11 cellular contexts compared by ENCODE assay signal in the genomic region with DNA sequence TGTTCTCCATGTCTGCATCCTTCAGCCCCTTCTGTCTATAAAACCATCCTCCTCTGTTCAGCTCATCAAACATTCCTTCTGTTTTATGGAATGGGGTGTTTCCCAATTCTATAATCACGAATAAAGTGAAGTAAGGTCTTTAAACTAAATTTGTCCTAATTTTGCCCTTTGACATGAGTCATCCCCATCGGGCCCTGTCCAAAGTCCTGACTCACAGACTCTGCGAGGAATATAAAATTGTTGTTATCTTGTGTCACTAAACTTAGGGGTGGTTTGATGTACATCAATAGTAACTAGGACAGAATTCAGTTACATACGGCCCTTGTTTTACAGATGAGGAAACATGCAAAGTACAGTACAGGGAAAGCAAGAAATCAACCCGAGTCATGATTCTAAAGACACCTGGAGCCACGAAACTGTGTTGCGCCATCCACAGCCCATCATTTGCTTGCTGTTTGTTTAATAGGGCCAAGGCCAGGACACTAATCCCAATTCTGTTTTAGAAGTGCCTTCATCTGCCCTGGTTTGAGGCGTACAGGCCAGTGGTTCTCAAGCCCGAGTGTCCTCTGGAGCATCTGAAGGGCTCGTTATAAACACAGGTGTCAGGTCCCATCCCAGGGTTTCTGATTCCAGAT. TPM values are rescaled to one million over a fixed set of nuclear protein-coding genes. Genes with fewer than 3 reads are reported as not detected.
DNase-seq lines count a peak whose midpoint lies in the region; ATAC-seq and TF ChIP-seq lines count a peak whose summit lies in the region.
"Had no signal": no experiment of that assay in that cellular context is flagged by ENCODE, and none has a peak within 500 bp of the region (broad histone marks: within the 10 kb centered on the region; RNA-seq: fewer than 3 reads in every experiment).

No MANE protein-coding gene starts in this region.

- H3K36me3 Mint-ChIP-seq in naive thymus-derived CD8-positive, alpha-beta T cell, result peaks cover 0 to 8% (median 0%) of the 10 kb centered on the region in 3 donors

- H4K20me1 ChIP-seq in BLaER1, result peaks cover 68% of the 10 kb centered on the region

- H3K36me3 ChIP-seq in BLaER1 (peaks cover 22% of the 10 kb centered on the region), duodenal mucosa (ENCODE audit: control insufficient read depth in 1 of 2, insufficient read depth in 2 of 2, low read length in 2 of 2) (peaks cover 7 to 8% of the 10 kb centered on the region in 2 donors), WERI-Rb-1 (no peaks in the 10 kb centered on the region)

- no peaks in the 10 kb centered on the region for H3K9me3 Mint-ChIP-seq in naive thymus-derived CD8-positive, alpha-beta T cell

- peaks cover 36 to 78% (median 73%) of the 10 kb centered on the region in 4 donors for H3K4me1 Mint-ChIP-seq in naive thymus-derived CD8-positive, alpha-beta T cell

- H3K27me3 ChIP-seq in BLaER1, result no peaks in the 10 kb centered on the region
- H3K27me3 ChIP-seq in duodenal mucosa (ENCODE audit: control insufficient read depth in 1 of 2, insufficient read depth in 2 of 2, low read length in 2 of 2), result no peaks in the 10 kb centered on the region
- no peaks in the 10 kb centered on the region for H3K27me3 ChIP-seq in WERI-Rb-1 (ENCODE audit: insufficient read depth, low read depth, severe bottlenecking)

- POLR2A ChIA-PET in naive thymus-derived CD8-positive, alpha-beta T cell (lab: Charles Lee), result interaction anchor here (4.8 kb wide), 1 partner anchor 61 kb away, joined by 83 read pairs; the partner anchor contains the start of gene APMAP

- H3K4me2 ChIP-seq in BLaER1, result peak overlapping the region; percentile 97

- no peak overlapping the region for H3K9ac ChIP-seq in BLaER1
- H3K9ac ChIP-seq in duodenal mucosa (ENCODE audit: low read depth in 1 of 2, low read length in 2 of 2), result peak overlapping the region in 1 of 2 donors; percentile 5

- H3K27me3 Mint-ChIP-seq in naive thymus-derived CD8-positive, alpha-beta T cell, result no peaks in the 10 kb centered on the region

- H3K4me3 ChIP-seq in BLaER1, result no peak overlapping the region
- peak overlapping the region; percentile 86 to 88 for H3K4me3 ChIP-seq in duodenal mucosa (ENCODE audit: low read depth in 1 of 2, low read length in 2 of 2)
- H3K4me3 ChIP-seq in WERI-Rb-1 (ENCODE audit: low read depth, low read length), result no peak overlapping the region

- peak overlapping the region; percentile 36 to 93 (median 87) for H3K4me3 Mint-ChIP-seq in naive thymus-derived CD8-positive, alpha-beta T cell

- peaks cover 86% of the 10 kb centered on the region for H3K4me1 ChIP-seq in BLaER1
- peaks cover 66 to 72% of the 10 kb centered on the region in 2 donors for H3K4me1 ChIP-seq in duodenal mucosa (ENCODE audit: control insufficient read depth in 1 of 2, insufficient read depth in 2 of 2, low read length in 2 of 2)

- peak; percentile 55 for DNase-seq in M059J (ENCODE audit: low read depth)
- DNase-seq in naive thymus-derived CD8-positive, alpha-beta T cell, result peak in 1 of 10 donors; percentile 13
- DNase-seq in WERI-Rb-1, result no peak
- DNase-seq in GM19240 (ENCODE audit: insufficient read length, low spot score), result no peak
- no peak for DNase-seq in activated CD4-positive, alpha-beta T cell treated with anti-CD3 and anti-CD28 coated beads for 48 hours
- DNase-seq: activated CD4-positive, alpha-beta T cell treated with anti-CD3 and anti-CD28 coated beads for 1 hour; DMS79 had no signal

- H3K27ac ChIP-seq in BLaER1 (no peak overlapping the region), duodenal mucosa (ENCODE audit: low read depth, low read length) (peak overlapping the region; percentile 26), WERI-Rb-1 (no peak overlapping the region)

- peak overlapping the region; percentile 71 to 96 (median 91) for H3K27ac Mint-ChIP-seq in naive thymus-derived CD8-positive, alpha-beta T cell

- TF ChIP-seq CTCF in WERI-Rb-1 (IDR thresholded peaks at IDR 0.05; ENCODE audit: low read depth, low read length), result no peak

- H3K9me3 ChIP-seq in BLaER1 (no peaks in the 10 kb centered on the region), duodenal mucosa (ENCODE audit: control insufficient read depth in 1 of 2, low read length in 2 of 2) (no peaks in the 10 kb centered on the region), WERI-Rb-1 (ENCODE audit: severe bottlenecking) (no peaks in the 10 kb centered on the region)

- ATAC-seq in naive thymus-derived CD8-positive, alpha-beta T cell, result no peak
- no peak for ATAC-seq in GM19463 (IDR thresholded peaks at IDR 0.05; ENCODE audit: unreplicated experiment)

RNA-seq across cellular contexts. Expression of gene ACSS1, which starts 2.8 kb away (rescaled TPM):
- total RNA-seq in M059J (2014; rRNA removed; shearing (Covaris generic)), result 0.17 and 0.32 TPM in 2 replicates
- 10 to 100 TPM; 56.7 to 57.8 TPM for total RNA-seq in naive thymus-derived CD8-positive, alpha-beta T cell
- polyA plus RNA-seq in naive thymus-derived CD8-positive, alpha-beta T cell, result 10 to 100 TPM; 45.2 to 48.2 (median 46.7) TPM

RNA-seq across cellular contexts. Expression of gene VSX1, which starts 26.8 kb away (rescaled TPM):
- total RNA-seq in M059J (2014; rRNA removed; shearing (Covaris generic)), result 0.32 TPM in 1 of 2 replicates, not detected in the other
- not detected for total RNA-seq in naive thymus-derived CD8-positive, alpha-beta T cell
- not detected for polyA plus RNA-seq in naive thymus-derived CD8-positive, alpha-beta T cell
- polyA plus RNA-seq: keratinocyte had no signal

Comparison
In these comparisons a context has a peak if more than half of its experiments do, and no peak if none do; other contexts are left out.
1. H3K4me3 ChIP-seq: peak in duodenal mucosa (2 of 2); none in BLaER1 (single experiment) and WERI-Rb-1 (single experiment).
2. RNA of gene ACSS1, which starts 2.8 kb away (total RNA-seq): 56.7 to 57.8 TPM in naive thymus-derived CD8-positive, alpha-beta T cell; 0.17 to 0.32 TPM in M059J; every median in the first group is over 10 times any median in the second.